Comparison of ENCODE assay signal across 8 cellular contexts in genomic region chr7:151028948-151029501, GRCh38. TPM values are rescaled to one million over a fixed set of nuclear protein-coding genes. Genes with fewer than 3 reads are reported as not detected.
DNase-seq lines count a peak whose midpoint lies in the region; ATAC-seq and TF ChIP-seq lines count a peak whose summit lies in the region.

No MANE protein-coding gene starts in this region.

- peaks cover 0 to 11% (median 0%) of the 10 kb centered on the region in 5 donors for H3K36me3 Mint-ChIP-seq in naive thymus-derived CD4-positive, alpha-beta T cell

- H2AFZ ChIP-seq in Karpas-422 (ENCODE audit: low read length): peak overlapping the region; percentile 64; the same call in 1 of the 2 replicates

- peak overlapping the region; percentile 84 for H3K4me2 ChIP-seq in Karpas-422 (ENCODE audit: low read depth, low read length, poor library complexity, severe bottlenecking)

- H4K20me1 ChIP-seq in Karpas-422 (ENCODE audit: insufficient read depth, low read depth, low read length): no peaks in the 10 kb centered on the region

- no peaks in the 10 kb centered on the region for H3K27me3 ChIP-seq in Karpas-422 (ENCODE audit: low read length)
- H3K27me3 ChIP-seq in naive thymus-derived CD4-positive, alpha-beta T cell (ENCODE audit: control insufficient read depth in 2 of 2, insufficient read depth in 2 of 2, low read length in 2 of 2): no peaks in the 10 kb centered on the region

- H3K9me3 Mint-ChIP-seq in naive thymus-derived CD4-positive, alpha-beta T cell: no peaks in the 10 kb centered on the region

- no peaks in the 10 kb centered on the region for H3K9me2 ChIP-seq in Karpas-422 (replicated peaks; ENCODE audit: insufficient read depth, low read length)

- peak overlapping the region; percentile 95 to 100 (median 99) for H3K27ac Mint-ChIP-seq in naive thymus-derived CD4-positive, alpha-beta T cell

- H3K27ac ChIP-seq in Karpas-422 (ENCODE audit: low read length) (no peak overlapping the region), coronary artery (peak overlapping the region; percentile 61 to 82)
- peak overlapping the region; percentile 94 for H3K27ac ChIP-seq in naive thymus-derived CD4-positive, alpha-beta T cell (ENCODE audit: low read depth, low read length)

- H3K27me3 Mint-ChIP-seq in naive thymus-derived CD4-positive, alpha-beta T cell: peaks cover 0 to 6% (median 0%) of the 10 kb centered on the region in 5 donors

- H3K4me1 Mint-ChIP-seq in naive thymus-derived CD4-positive, alpha-beta T cell: peaks cover 20 to 40% (median 29%) of the 10 kb centered on the region in 7 donors

- TF ChIP-seq CTCF in AG09309 (IDR thresholded peaks at IDR 0.05; ENCODE audit: control insufficient read depth, insufficient read depth, low read depth, low read length, missing control alignments) (no peak), coronary artery (IDR thresholded peaks at IDR 0.05) (no peak)

- peaks cover 36% of the 10 kb centered on the region for H3K4me1 ChIP-seq in Karpas-422 (ENCODE audit: low read length)
- peaks cover 6% of the 10 kb centered on the region in 2 donors for H3K4me1 ChIP-seq in naive thymus-derived CD4-positive, alpha-beta T cell (ENCODE audit: control insufficient read depth in 2 of 2, insufficient read depth in 2 of 2, low read length in 2 of 2)

- intact Hi-C loops in naive thymus-derived CD4-positive, alpha-beta T cell (cut with micrococcal nuclease): loop anchor here (1.0 to 10.0 kb wide), 14 partner anchors 11 to 1902 kb away; partner anchors contain the start of genes ABCF2 (in 2 of the 2), FASTK (in 2 of the 2), NUB1 (in 2 of the 2) and ACTR3C (in 1 of the 2)

- no peak for ATAC-seq in naive thymus-derived CD4-positive, alpha-beta T cell
- ATAC-seq in GM21825 (IDR thresholded peaks at IDR 0.05; ENCODE audit: unreplicated experiment): no peak

- DNase-seq in AG09309 (ENCODE audit: low read depth) (no peak), Karpas-422 (no peak), coronary artery (ENCODE audit: low spot score) (no peak), NCI-H2107 treated with DMSO at 0.1 percent for 48 hours (lab: John Stamatoyannopoulos, UW; ENCODE audit: unreplicated experiment) (no peak), HT-29 (ENCODE audit: low spot score) (no peak)
- no peak for DNase-seq in naive thymus-derived CD4-positive, alpha-beta T cell
- DNase-seq in activated CD8-positive, alpha-beta memory T cell treated with anti-CD3 and anti-CD28 coated beads, Interleukin-2, amount 50 U/mL, for 4 hours: no peak

- POLR2A ChIA-PET in naive thymus-derived CD4-positive, alpha-beta T cell (lab: Charles Lee): interaction anchor here (0.6 to 1.8 kb wide), 15 partner anchors 11 to 79 kb away, joined by 3 to 28 read pairs (median 7); partner anchors contain the start of genes CDK5, FASTK, SLC4A2 and TMUB1

- peak overlapping the region; percentile 79 for H3K9ac ChIP-seq in Karpas-422 (ENCODE audit: low read length)

- peak overlapping the region; percentile 83 to 98 (median 92) for H3K4me3 Mint-ChIP-seq in naive thymus-derived CD4-positive, alpha-beta T cell

- H3K4me3 ChIP-seq in AG09309 (ENCODE audit: control insufficient read depth, low read depth, low read length): peak overlapping the region; percentile 79
- peak overlapping the region; percentile 84 for H3K4me3 ChIP-seq in Karpas-422 (ENCODE audit: low read length)
- H3K4me3 ChIP-seq in coronary artery: peak overlapping the region; percentile 78
- H3K4me3 ChIP-seq in naive thymus-derived CD4-positive, alpha-beta T cell (ENCODE audit: low read length): peak overlapping the region; percentile 78

- H3K9me3 ChIP-seq in Karpas-422 (ENCODE audit: low read length): no peaks in the 10 kb centered on the region
- H3K9me3 ChIP-seq in naive thymus-derived CD4-positive, alpha-beta T cell (ENCODE audit: control insufficient read depth in 2 of 3, low read length in 3 of 3): no peaks in the 10 kb centered on the region

- no peaks in the 10 kb centered on the region for H3K36me3 ChIP-seq in Karpas-422 (ENCODE audit: insufficient read depth, low read length)
- peaks cover 0 to 26% (median 0%) of the 10 kb centered on the region in 3 experiments for H3K36me3 ChIP-seq in naive thymus-derived CD4-positive, alpha-beta T cell (ENCODE audit: control insufficient read depth in 2 of 3, insufficient read depth in 3 of 3, low read length in 3 of 3)

- peaks cover 14% of the 10 kb centered on the region for H3K79me2 ChIP-seq in Karpas-422 (ENCODE audit: low read length)

- CTCF ChIA-PET in naive thymus-derived CD4-positive, alpha-beta T cell (lab: Charles Lee): interaction anchor here (0.6 to 2.1 kb wide), 9 partner anchors 10 to 80 kb away, joined by 3 to 12 read pairs (median 4); no protein-coding TSS in a partner anchor

RNA-seq across cellular contexts. Expression of gene ABCB8, which starts 0.8 kb away (rescaled TPM):
- total RNA-seq in Karpas-422 (2014; rRNA removed; shearing (Covaris generic); ENCODE audit: low replicate concordance): 19.0 and 27.1 TPM in 2 replicates
- 10 to 100 TPM; 59.7 to 88.0 (median 76.6) TPM for total RNA-seq in naive thymus-derived CD4-positive, alpha-beta T cell
- 10 to 100 TPM; 13.8 to 18.6 TPM for polyA plus RNA-seq in naive thymus-derived CD4-positive, alpha-beta T cell
- 81.6 and 97.8 TPM in 2 replicates for total RNA-seq in HT-29 (2014; rRNA removed; shearing (Covaris generic))

RNA-seq across cellular contexts. Expression of gene ATG9B, which starts 4.7 kb away (rescaled TPM):
- 0.78 and 1.6 TPM in 2 replicates for total RNA-seq in Karpas-422 (2014; rRNA removed; shearing (Covaris generic); ENCODE audit: low replicate concordance)
- 10 to 100 TPM; 11.3 to 46.6 (median 20.9) TPM for total RNA-seq in naive thymus-derived CD4-positive, alpha-beta T cell
- polyA plus RNA-seq in naive thymus-derived CD4-positive, alpha-beta T cell: 10 to 100 TPM; 27.0 to 49.4 TPM
- 0.47 and 1.0 TPM in 2 replicates for total RNA-seq in HT-29 (2014; rRNA removed; shearing (Covaris generic))

RNA-seq across cellular contexts. Expression of gene ASIC3, which starts 19.3 kb away (rescaled TPM):
- 4.5 and 6.2 TPM in 2 replicates for total RNA-seq in Karpas-422 (2014; rRNA removed; shearing (Covaris generic); ENCODE audit: low replicate concordance)
- total RNA-seq in naive thymus-derived CD4-positive, alpha-beta T cell: 10 to 100 TPM in 4 of 5 experiments, 1 to 10 TPM in 1; 6.7 to 17.7 (median 13.7) TPM
- not detected for polyA plus RNA-seq in naive thymus-derived CD4-positive, alpha-beta T cell
- 1.5 and 2.2 TPM in 2 replicates for total RNA-seq in HT-29 (2014; rRNA removed; shearing (Covaris generic))

RNA-seq across cellular contexts. Expression of gene CDK5, which starts 28.7 kb away (rescaled TPM):
- total RNA-seq in Karpas-422 (2014; rRNA removed; shearing (Covaris generic); ENCODE audit: low replicate concordance): 13.6 and 33.0 TPM in 2 replicates
- 10 to 100 TPM in 1 of 5 experiments, 1 to 10 TPM in 4; 4.2 to 20.2 (median 5.6) TPM for total RNA-seq in naive thymus-derived CD4-positive, alpha-beta T cell
- 1 to 10 TPM; 7.7 to 9.1 TPM for polyA plus RNA-seq in naive thymus-derived CD4-positive, alpha-beta T cell
- 43.6 and 62.6 TPM in 2 replicates for total RNA-seq in HT-29 (2014; rRNA removed; shearing (Covaris generic))

RNA-seq across cellular contexts. Expression of gene SLC4A2, which starts 30.4 kb away (rescaled TPM):
- total RNA-seq in Karpas-422 (2014; rRNA removed; shearing (Covaris generic); ENCODE audit: low replicate concordance): 35.1 and 113 TPM in 2 replicates
- 100 to 1,000 TPM in 1 of 5 experiments, 10 to 100 TPM in 4; 38.7 to 125 (median 65.9) TPM for total RNA-seq in naive thymus-derived CD4-positive, alpha-beta T cell
- polyA plus RNA-seq in naive thymus-derived CD4-positive, alpha-beta T cell: 10 to 100 TPM in 1 of 2 donors, 1 to 10 TPM in 1; 7.9 to 12.1 TPM
- total RNA-seq in HT-29 (2014; rRNA removed; shearing (Covaris generic)): 851 and 1,005 TPM in 2 replicates
